Comparison of ENCODE assay signal across 9 cellular contexts in genomic region chr6:138109042-138109997, GRCh38. TPM values are rescaled to one million over a fixed set of nuclear protein-coding genes. Genes with fewer than 3 reads are reported as not detected.
DNase-seq lines count a peak whose midpoint lies in the region; ATAC-seq and TF ChIP-seq lines count a peak whose summit lies in the region.
"Had no signal": no experiment of that assay in that cellular context is flagged by ENCODE, and none has a peak within 500 bp of the region (broad histone marks: within the 10 kb centered on the region; RNA-seq: fewer than 3 reads in every experiment).

No MANE protein-coding gene starts in this region.

- no peaks in the 10 kb centered on the region for H3K9me2 ChIP-seq in OCI-LY7 (ENCODE audit: insufficient read depth, low read length)

- DNase-seq in NCI-H2081 (lab: John Stamatoyannopoulos, UW), result peak; percentile 58 to 77
- DNase-seq in NCI-H2081 treated with DMSO at 0.1 percent for 48 hours (lab: John Stamatoyannopoulos, UW), result no peak
- DNase-seq in HT1080 (ENCODE audit: low read depth), result peak; percentile 72
- peak; percentile 62 for DNase-seq in OCI-LY7 (ENCODE audit: low spot score)
- DNase-seq in activated CD8-positive, alpha-beta memory T cell treated with anti-CD3 and anti-CD28 coated beads, Interleukin-2, amount 50 U/mL, for 4 hours, result peak; percentile 82
- DNase-seq in epithelial cell of esophagus (ENCODE audit: low read depth), result peak; percentile 90
- DNase-seq in stimulated activated naive CD8-positive, alpha-beta T cell treated with anti-CD3 and anti-CD28 coated beads, Interleukin-15, Interleukin-2, amounts not matched to agents 100 U/mL and 50 U/mL, for 24 hours, result peak; percentile 82

- peaks cover 59% of the 10 kb centered on the region for H3K27me3 Mint-ChIP-seq in nephron (ENCODE audit: low read depth)

- H3K4me3 ChIP-seq in OCI-LY7 (ENCODE audit: low read depth, low read length, poor library complexity, severe bottlenecking), result no peak overlapping the region
- peak overlapping the region; percentile 77 for H3K4me3 ChIP-seq in epithelial cell of esophagus (ENCODE audit: low read length)
- H3K4me3 ChIP-seq: BLaER1 had no signal

- no peaks in the 10 kb centered on the region for H3K4me1 ChIP-seq in OCI-LY7 (ENCODE audit: insufficient read depth, low read length, poor library complexity, severe bottlenecking)

- H3K27ac ChIP-seq in OCI-LY7 (ENCODE audit: low read depth, low read length, poor library complexity, severe bottlenecking), result no peak overlapping the region
- H3K27ac ChIP-seq: BLaER1 had no signal

- H3K36me3 ChIP-seq in OCI-LY7 (ENCODE audit: insufficient read depth, low read length), result no peaks in the 10 kb centered on the region
- H3K36me3 ChIP-seq: BLaER1 had no signal

- no peaks in the 10 kb centered on the region for H3K9me3 Mint-ChIP-seq in nephron

- H3K9me3 ChIP-seq in OCI-LY7 (ENCODE audit: low read length), result no peaks in the 10 kb centered on the region
- H3K9me3 ChIP-seq: BLaER1 had no signal

- peak overlapping the region; percentile 31 to 43 (median 33) for H3K4me3 Mint-ChIP-seq in nephron

- CTCF ChIA-PET in OCI-LY7 (lab: Charles Lee; ENCODE audit: unreplicated experiment), result interaction anchor here (1.0 kb wide), 1 partner anchor 102 kb away, joined by 3 read pairs; no protein-coding TSS in a partner anchor

- POLR2A ChIA-PET in OCI-LY7 (lab: Charles Lee), result no interaction called here

- TF ChIP-seq CTCF in OCI-LY7 (conservative IDR thresholded peaks at IDR 0.05; ENCODE audit: low read length), result peak; percentile 99
- peak; percentile 98 for TF ChIP-seq CTCF in epithelial cell of esophagus (IDR thresholded peaks at IDR 0.05; ENCODE audit: insufficient read depth, low read depth, low read length, missing control alignments)
- TF ChIP-seq CTCF in nephron (IDR thresholded peaks at IDR 0.05; ENCODE audit: unreplicated experiment in 3 of 3), result peak; percentile 95 to 99 (median 97)

- H3K36me3 Mint-ChIP-seq in nephron (ENCODE audit: low read depth), result no peaks in the 10 kb centered on the region

- no peaks in the 10 kb centered on the region for H3K79me2 ChIP-seq in OCI-LY7 (ENCODE audit: insufficient read depth, low read depth, low read length)

- H4K20me1 ChIP-seq in OCI-LY7 (ENCODE audit: insufficient read depth, low read length), result no peaks in the 10 kb centered on the region

- peaks cover 27% of the 10 kb centered on the region for H3K4me1 Mint-ChIP-seq in nephron

- no peak overlapping the region for H3K4me2 ChIP-seq in OCI-LY7 (ENCODE audit: low read length)
- H3K4me2 ChIP-seq: BLaER1 had no signal

- no peak overlapping the region for H2AFZ ChIP-seq in OCI-LY7 (ENCODE audit: low read length)

- peak; percentile 58 for ATAC-seq in stimulated activated naive CD8-positive, alpha-beta T cell treated with anti-CD3 and anti-CD28 coated beads, Interleukin-15, Interleukin-2, amounts not matched to agents 100 U/mL and 50 U/mL, for 24 hours

- intact Hi-C loops in OCI-LY7 (cut with micrococcal nuclease; ENCODE audit: unreplicated experiment), result loop anchor here (1.0 to 2.0 kb wide), 2 partner anchors 108 to 405 kb away; no protein-coding TSS in a partner anchor

- H3K27ac Mint-ChIP-seq in nephron, result no peak overlapping the region

- no TSS peak for BruUV-seq in OCI-LY7 (replicated peaks; lab: Mats Ljungman, UMichigan)

RNA-seq across cellular contexts. Expression of gene PERP, which starts 2.1 kb away (rescaled TPM):
- total RNA-seq in HT1080 (2014; rRNA removed; shearing (Covaris generic)), result 39.9 and 60.2 TPM in 2 replicates
- 88.2 and 102 TPM in 2 replicates for polyA plus RNA-seq in HT1080 (2015; cell fraction: cytosol; rRNA removed)
- 44.3 and 51.5 TPM in 2 replicates for polyA plus RNA-seq in HT1080 (2015; cell fraction: nucleus; rRNA removed)
- not detected in 2 replicates for total RNA-seq in OCI-LY7 (2014; rRNA removed; shearing (Covaris generic))
- not detected in 2 replicates for total RNA-seq in OCI-LY7 (2022)

RNA-seq across cellular contexts. Expression of gene ARFGEF3, which starts 52.4 kb away (rescaled TPM):
- total RNA-seq in HT1080 (2014; rRNA removed; shearing (Covaris generic)), result 4.1 and 4.5 TPM in 2 replicates
- 2.9 and 4.1 TPM in 2 replicates for polyA plus RNA-seq in HT1080 (2015; cell fraction: cytosol; rRNA removed)
- polyA plus RNA-seq in HT1080 (2015; cell fraction: nucleus; rRNA removed), result 5.1 and 5.7 TPM in 2 replicates
- not detected in 2 replicates for total RNA-seq in OCI-LY7 (2014; rRNA removed; shearing (Covaris generic))
- not detected in 2 replicates for total RNA-seq in OCI-LY7 (2022)

Comparison
In these comparisons a context has a peak if more than half of its experiments do, and no peak if none do; other contexts are left out.
1. RNA of gene PERP, which starts 2.1 kb away (total RNA-seq): 39.9 to 60.2 TPM in HT1080; not detected in OCI-LY7; every median in the first group is over 10 times any median in the second.
2. Peak in every context shown above with its lines, with median percentiles within 50 percentile points of each other: CTCF ChIP-seq.